ENCODE assay signal across 1 cellular context in the genomic region with DNA sequence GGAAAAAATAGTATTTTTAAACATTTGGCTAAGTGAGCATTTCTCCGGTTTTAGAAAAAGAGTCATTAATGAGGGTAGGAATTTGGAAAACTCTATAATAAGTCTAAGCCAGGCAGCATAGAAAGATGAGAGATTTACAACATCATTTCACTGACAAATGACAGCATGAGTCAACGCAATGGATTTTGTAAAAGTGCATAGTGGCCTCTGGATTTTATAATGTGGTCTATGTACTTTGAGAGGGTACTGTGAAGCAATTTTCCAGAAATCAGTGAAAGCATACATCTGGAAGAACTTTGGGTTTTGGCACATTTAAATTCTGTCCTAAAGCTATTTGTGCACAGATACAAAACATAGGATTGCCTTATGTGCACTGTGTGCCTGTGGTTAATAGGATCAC.
TF ChIP-seq lines count a peak whose summit lies in the region.

No MANE protein-coding gene starts in this region.

TF ChIP-seq in HepG2, 621 proteins besides CTCF, POLR2A, EP300 and RAD21 (continued from another document):
- no peak for TF ChIP-seq SOX13 (IDR thresholded peaks at IDR 0.05)
- TF ChIP-seq SOX13 (CRISPR knock-in tag; conservative IDR thresholded peaks at IDR 0.05 in 1 of 2, IDR thresholded peaks at IDR 0.05 in 1 of 2), result no peak
- no peak for TF ChIP-seq ARNT (IDR thresholded peaks at IDR 0.05)
- no peak for TF ChIP-seq HNRNPK (IDR thresholded peaks at IDR 0.05; ENCODE audit: low read depth, low read length, poor library complexity, severe bottlenecking)
- no peak for TF ChIP-seq YEATS2 (CRISPR knock-in tag; IDR thresholded peaks at IDR 0.05; ENCODE audit: borderline replicate concordance)
- TF ChIP-seq ZNF672 (CRISPR knock-in tag; IDR thresholded peaks at IDR 0.05), result no peak
TF ChIP-seq in HepG2: peak in this region for 0.
